14 cellular contexts compared by ENCODE assay signal in genomic region chr2:152449578-152449977, GRCh38.
"Had no signal": no experiment of that assay in that cellular context is flagged by ENCODE, and none has a peak within 500 bp of the region (broad histone marks: within the 10 kb centered on the region; RNA-seq: fewer than 3 reads in every experiment).

No MANE protein-coding gene starts in this region.

- DNase-seq: activated CD4-positive, CD25-positive, alpha-beta regulatory T cell treated with anti-CD3 and anti-CD28 coated beads, Interleukin-2, amount 50 U/mL, for 72 hours; activated naive CD4-positive, alpha-beta T cell; activated naive CD8-positive, alpha-beta T cell treated with anti-CD3 and anti-CD28 coated beads, Interleukin-2, amount 10 ng/mL, durations not matched to agents 7 days and 5 days; anterior cingulate cortex; brain microvascular endothelial cell; islet precursor cell; left ventricle myocardium inferior; psoas muscle; right lobe of liver; stimulated activated naive CD8-positive, alpha-beta T cell treated with anti-CD3 and anti-CD28 coated beads, Interleukin-15, Interleukin-2, amounts not matched to agents 100 U/mL and 50 U/mL, for 24 hours; T1000 had no signal

- H3K27me3 ChIP-seq: brain microvascular endothelial cell, gastroesophageal sphincter, right lobe of liver had no signal

- H3K4me1 ChIP-seq: right lobe of liver had no signal

- H3K4me3 ChIP-seq: gastroesophageal sphincter, left ventricle myocardium inferior, psoas muscle, right lobe of liver, thoracic aorta had no signal

- ATAC-seq: gastroesophageal sphincter; natural killer cell treated with Interleukin-12 subunit alpha and Interleukin-12 subunit beta and Interleukin-15 and Interleukin-18, amount 100 ng/mL, for 72 hours; psoas muscle; right lobe of liver; stimulated activated naive CD8-positive, alpha-beta T cell treated with anti-CD3 and anti-CD28 coated beads, Interleukin-15, Interleukin-2, amounts not matched to agents 100 U/mL and 50 U/mL, for 24 hours had no signal

- H3K9me3 ChIP-seq: gastroesophageal sphincter, left ventricle myocardium inferior, psoas muscle, right lobe of liver, thoracic aorta had no signal

- H3K36me3 ChIP-seq: brain microvascular endothelial cell, gastroesophageal sphincter, left ventricle myocardium inferior, right lobe of liver, thoracic aorta had no signal

- H3K27ac ChIP-seq: brain microvascular endothelial cell, gastroesophageal sphincter, left ventricle myocardium inferior, psoas muscle, right lobe of liver, thoracic aorta had no signal
